Comparison of ENCODE assay signal across 17 cellular contexts in the genomic region with DNA sequence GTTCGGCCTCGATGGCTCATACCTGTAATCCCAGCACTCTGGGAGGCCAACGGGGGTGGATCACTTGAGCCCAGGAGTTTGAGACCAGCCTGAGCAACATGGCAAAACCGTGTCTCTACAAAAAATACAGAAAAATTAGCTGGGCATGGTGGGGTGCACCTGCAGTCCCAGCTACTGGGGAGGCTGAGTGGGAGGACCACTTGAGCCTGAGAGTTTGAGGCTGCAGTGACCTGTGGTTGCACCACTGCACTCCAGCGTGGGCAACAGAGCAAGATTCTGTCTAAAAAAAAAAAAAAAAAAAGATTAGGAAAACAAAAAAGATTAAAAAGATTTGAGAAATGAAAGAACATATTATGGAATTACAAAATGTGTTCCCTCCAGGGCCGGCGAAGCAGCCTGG.
"Had no signal": no experiment of that assay in that cellular context is flagged by ENCODE, and none has a peak within 500 bp of the region (broad histone marks: within the 10 kb centered on the region; RNA-seq: fewer than 3 reads in every experiment).

No MANE protein-coding gene starts in this region.

- H3K27ac ChIP-seq: gastroesophageal sphincter had no signal

- H3K9me3 ChIP-seq: gastroesophageal sphincter had no signal

- H3K27me3 ChIP-seq: dorsolateral prefrontal cortex had no signal

- H3K27me3 Mint-ChIP-seq: memory B cell; natural killer cell treated with Interleukin-12 subunit alpha and Interleukin-12 subunit beta and Interleukin-15 and Interleukin-18, amount 100 ng/mL, for 72 hours had no signal

- H3K27ac Mint-ChIP-seq: activated T-cell treated with anti-CD3 and anti-CD28 coated beads, Interleukin-2, amount 50 U/mL, for 72 hours had no signal

- ATAC-seq: activated T-cell treated with anti-CD3 and anti-CD28 coated beads, Interleukin-2, amount 50 U/mL, for 72 hours; gastroesophageal sphincter; left lobe of liver; natural killer cell treated with Interleukin-12 subunit alpha and Interleukin-12 subunit beta and Interleukin-15 and Interleukin-18, amount 100 ng/mL, for 72 hours had no signal

- H3K36me3 ChIP-seq: gastroesophageal sphincter had no signal

- H3K4me3 Mint-ChIP-seq: activated CD4-positive, alpha-beta memory T cell treated with anti-CD3 and anti-CD28 coated beads, Interleukin-2, amount 10 ng/mL, durations not matched to agents 7 days and 5 days; memory B cell had no signal

- DNase-seq: activated CD4-positive, alpha-beta memory T cell treated with anti-CD3 and anti-CD28 coated beads, Interleukin-2, amount 10 ng/mL, durations not matched to agents 7 days and 5 days; activated CD4-positive, CD25-positive, alpha-beta regulatory T cell treated with anti-CD3 and anti-CD28 coated beads, Interleukin-2, amount 50 U/mL, for 72 hours; activated CD8-positive, alpha-beta memory T cell treated with anti-CD3 and anti-CD28 coated beads, Interleukin-2, amount 50 U/mL, for 4 hours; activated gamma-delta T cell; activated T-cell treated with anti-CD3 and anti-CD28 coated beads, Interleukin-2, amount 50 U/mL, for 72 hours; dorsolateral prefrontal cortex; islet precursor cell; retina; stimulated activated CD8-positive, alpha-beta memory T cell treated with anti-CD3 and anti-CD28 coated beads, Interleukin-4, amount 100 ng/mL, for 48 hours; stimulated activated naive CD4-positive, alpha-beta T cell treated with Interleukin-2 at 50 U/mL for 16 hours; substantia nigra; T-helper 9 cell; trophoblast cell had no signal

- H3K4me3 ChIP-seq: dorsolateral prefrontal cortex, gastroesophageal sphincter had no signal
